ENCODE assay signal across 8 cellular contexts in genomic region chr14:59463773-59464650, GRCh38. TPM values are rescaled to one million over a fixed set of nuclear protein-coding genes. Genes with fewer than 3 reads are reported as not detected.
DNase-seq lines count a peak whose midpoint lies in the region; ATAC-seq, FAIRE-seq and TF ChIP-seq lines count a peak whose summit lies in the region.

No MANE protein-coding gene starts in this region.

- H3K4me2 ChIP-seq in MM.1S (ENCODE audit: low read depth, low read length) (peak overlapping the region; percentile 72), astrocyte (ENCODE audit: low read length) (peak overlapping the region; percentile 88)

- no peak overlapping the region for H3K4me3 ChIP-seq in CD4-positive, CD25-positive, alpha-beta regulatory T cell (ENCODE audit: low read depth, low read length)
- peak overlapping the region; percentile 53 for H3K4me3 ChIP-seq in MM.1S (ENCODE audit: low read length)
- peak overlapping the region; percentile 50 for H3K4me3 ChIP-seq in astrocyte (ENCODE audit: insufficient read depth, low read depth, low read length)

- H3K4me1 Mint-ChIP-seq in CD4-positive, CD25-positive, alpha-beta regulatory T cell, result peaks cover 0 to 13% (median 4%) of the 10 kb centered on the region in 4 donors
- H3K4me1 Mint-ChIP-seq in astrocyte (ENCODE audit: low read depth, unreplicated experiment), result peaks cover 2% of the 10 kb centered on the region
- H3K4me1 Mint-ChIP-seq in immature natural killer cell, result peaks cover 13 to 15% of the 10 kb centered on the region in 2 donors

- TF ChIP-seq CTCF in MM.1S (IDR thresholded peaks at IDR 0.05; ENCODE audit: low read length) (no peak), astrocyte (IDR thresholded peaks at IDR 0.05; ENCODE audit: insufficient read depth, low read depth, low read length) (no peak)

- H3K4me1 ChIP-seq in CD4-positive, CD25-positive, alpha-beta regulatory T cell (ENCODE audit: control insufficient read depth, insufficient read depth, low read length, poor library complexity, severe bottlenecking), result peaks cover 11% of the 10 kb centered on the region
- H3K4me1 ChIP-seq in MM.1S (ENCODE audit: low read length) (no peaks in the 10 kb centered on the region), astrocyte (ENCODE audit: insufficient read depth, low read length) (peaks cover 17% of the 10 kb centered on the region)

- H3K4me3 Mint-ChIP-seq in CD4-positive, CD25-positive, alpha-beta regulatory T cell, result peak overlapping the region; percentile 85 to 91 (median 89)
- H3K4me3 Mint-ChIP-seq in astrocyte (ENCODE audit: unreplicated experiment) (peak overlapping the region; percentile 66), immature natural killer cell (peak overlapping the region; percentile 83 to 92 (median 91))

- H3K9me3 ChIP-seq in CD4-positive, CD25-positive, alpha-beta regulatory T cell (ENCODE audit: control insufficient read depth in 2 of 2, low read length in 2 of 2), result no peaks in the 10 kb centered on the region
- H3K9me3 ChIP-seq in MM.1S (replicated peaks; ENCODE audit: insufficient read depth, low read length) (no peaks in the 10 kb centered on the region), astrocyte (ENCODE audit: insufficient read depth, low read depth, low read length) (no peaks in the 10 kb centered on the region)

- peak in 1 of 3 donors; percentile 53 for DNase-seq in CD4-positive, CD25-positive, alpha-beta regulatory T cell
- DNase-seq in MM.1S, result no peak
- DNase-seq in astrocyte (ENCODE audit: low read depth), result no peak
- DNase-seq in immature natural killer cell, result no peak
- DNase-seq in stimulated activated CD4-positive, alpha-beta T cell treated with anti-CD3 and anti-CD28 coated beads, Interleukin-15, amount 100 ng/mL, for 48 hours (ENCODE audit: low read depth in 2 of 2), result peak; percentile 10 to 26
- no peak for DNase-seq in foreskin melanocyte
- DNase-seq in A172 (ENCODE audit: low spot score), result no peak

- H3K27ac Mint-ChIP-seq in CD4-positive, CD25-positive, alpha-beta regulatory T cell, result peak overlapping the region; percentile 51 to 84 (median 83)
- H3K27ac Mint-ChIP-seq in astrocyte (ENCODE audit: unreplicated experiment), result peak overlapping the region; percentile 84
- H3K27ac Mint-ChIP-seq in immature natural killer cell, result peak overlapping the region in 5 of 6 donors; percentile 45 to 82 (median 75)

- H3K27me3 Mint-ChIP-seq in CD4-positive, CD25-positive, alpha-beta regulatory T cell, result peaks cover 18% of the 10 kb centered on the region
- H3K27me3 Mint-ChIP-seq in astrocyte (ENCODE audit: low read depth, unreplicated experiment) (no peaks in the 10 kb centered on the region), immature natural killer cell (ENCODE audit: low read depth in 3 of 3) (peaks cover 0 to 2% (median 2%) of the 10 kb centered on the region in 3 donors)

- no peak for FAIRE-seq in astrocyte (lab: Jason Lieb, UNC)

- H3K9ac ChIP-seq in MM.1S (ENCODE audit: low read length) (no peak overlapping the region), astrocyte (ENCODE audit: low read length) (peak overlapping the region; percentile 55)

- H3K79me2 ChIP-seq in MM.1S (ENCODE audit: low read length) (no peaks in the 10 kb centered on the region), astrocyte (ENCODE audit: insufficient read depth, low read length) (no peaks in the 10 kb centered on the region)

- peak overlapping the region; percentile 0 for H3K27ac ChIP-seq in CD4-positive, CD25-positive, alpha-beta regulatory T cell (ENCODE audit: insufficient read depth, low read length, poor library complexity, severe bottlenecking)
- H3K27ac ChIP-seq in MM.1S (ENCODE audit: low read length) (no peak overlapping the region), astrocyte (ENCODE audit: low read depth, low read length) (no peak overlapping the region)

- H4K20me1 ChIP-seq in MM.1S (ENCODE audit: insufficient read depth, low read length) (no peaks in the 10 kb centered on the region), astrocyte (ENCODE audit: insufficient read depth, low read length) (peaks cover 17% of the 10 kb centered on the region)

- H3K9me3 Mint-ChIP-seq in CD4-positive, CD25-positive, alpha-beta regulatory T cell, result no peaks in the 10 kb centered on the region
- H3K9me3 Mint-ChIP-seq in astrocyte (ENCODE audit: unreplicated experiment), result no peaks in the 10 kb centered on the region
- no peaks in the 10 kb centered on the region for H3K9me3 Mint-ChIP-seq in immature natural killer cell

- H3K36me3 Mint-ChIP-seq in CD4-positive, CD25-positive, alpha-beta regulatory T cell, result no peaks in the 10 kb centered on the region
- peaks cover 15% of the 10 kb centered on the region for H3K36me3 Mint-ChIP-seq in astrocyte (ENCODE audit: low read depth, unreplicated experiment)
- H3K36me3 Mint-ChIP-seq in immature natural killer cell, result peaks cover 0 to 8% (median 3%) of the 10 kb centered on the region in 3 donors

- no peaks in the 10 kb centered on the region for H3K27me3 ChIP-seq in CD4-positive, CD25-positive, alpha-beta regulatory T cell (ENCODE audit: control insufficient read depth, insufficient read depth, low read length)
- H3K27me3 ChIP-seq in MM.1S (replicated peaks; ENCODE audit: insufficient read depth, low read length), result no peaks in the 10 kb centered on the region
- H3K27me3 ChIP-seq in astrocyte (ENCODE audit: insufficient read depth, low read length), result no peaks in the 10 kb centered on the region

- peak; percentile 18 to 26 for ATAC-seq in CD4-positive, CD25-positive, alpha-beta regulatory T cell (ENCODE audit: low read depth in 2 of 2)
- ATAC-seq in GM21447 (IDR thresholded peaks at IDR 0.05; ENCODE audit: unreplicated experiment), result peak; percentile 25

- H3K9me2 ChIP-seq in MM.1S (replicated peaks; ENCODE audit: insufficient read depth, low read length), result no peaks in the 10 kb centered on the region

- H3F3A ChIP-seq in MM.1S (ENCODE audit: insufficient read depth, low read length), result no peaks in the 10 kb centered on the region

- no peaks in the 10 kb centered on the region for H3K36me3 ChIP-seq in CD4-positive, CD25-positive, alpha-beta regulatory T cell (ENCODE audit: control insufficient read depth, insufficient read depth, low read length)
- H3K36me3 ChIP-seq in MM.1S (replicated peaks; ENCODE audit: insufficient read depth, low read length), result no peaks in the 10 kb centered on the region
- H3K36me3 ChIP-seq in astrocyte (ENCODE audit: insufficient read depth, low read length), result peaks cover 24% of the 10 kb centered on the region

- H2AFZ ChIP-seq in MM.1S (ENCODE audit: low read length) (peak overlapping the region; percentile 51; the same call in 1 of the 2 replicates), astrocyte (ENCODE audit: low read depth, low read length) (peak overlapping the region; percentile 76)

RNA-seq across cellular contexts. Expression of gene GPR135, which starts 1.2 kb away (rescaled TPM):
- total RNA-seq in CD4-positive, CD25-positive, alpha-beta regulatory T cell, result 1.3 TPM
- under 1 TPM in 3 of 4 donors, not detected in 1; 0.22 to 0.37 (median 0.33) TPM for polyA plus RNA-seq in CD4-positive, CD25-positive, alpha-beta regulatory T cell
- total RNA-seq in astrocyte, result 6.2 and 6.7 TPM in 2 replicates
- under 1 TPM; 0.06 to 0.58 (median 0.25) TPM for polyA plus RNA-seq in immature natural killer cell
- total RNA-seq in A172 (2014; rRNA removed; shearing (Covaris generic)), result 1.5 TPM in 2 replicates

RNA-seq across cellular contexts. Expression of gene L3HYPDH, which starts 20.2 kb away (rescaled TPM):
- 20.6 TPM for total RNA-seq in CD4-positive, CD25-positive, alpha-beta regulatory T cell
- polyA plus RNA-seq in CD4-positive, CD25-positive, alpha-beta regulatory T cell, result 1 to 10 TPM; 3.5 to 7.0 (median 5.0) TPM
- 57.2 and 62.8 TPM in 2 replicates for total RNA-seq in astrocyte
- polyA plus RNA-seq in immature natural killer cell, result 1 to 10 TPM; 1.1 to 5.1 (median 3.6) TPM
- total RNA-seq in A172 (2014; rRNA removed; shearing (Covaris generic)), result 28.1 and 31.3 TPM in 2 replicates

RNA-seq across cellular contexts. Expression of gene JKAMP, which starts 20.3 kb away (rescaled TPM):
- 21.0 TPM for total RNA-seq in CD4-positive, CD25-positive, alpha-beta regulatory T cell
- 10 to 100 TPM; 56.7 to 83.4 (median 63.5) TPM for polyA plus RNA-seq in CD4-positive, CD25-positive, alpha-beta regulatory T cell
- total RNA-seq in astrocyte, result 68.8 and 74.6 TPM in 2 replicates
- 100 to 1,000 TPM in 1 of 3 donors, 10 to 100 TPM in 2; 58.0 to 109 (median 69.9) TPM for polyA plus RNA-seq in immature natural killer cell
- 113 and 122 TPM in 2 replicates for total RNA-seq in A172 (2014; rRNA removed; shearing (Covaris generic))

Comparison
In these comparisons a context has a peak if more than half of its experiments do, and no peak if none do; other contexts are left out.
1. DNase-seq: peak in stimulated activated CD4-positive, alpha-beta T cell treated with anti-CD3 and anti-CD28 coated beads, Interleukin-15, amount 100 ng/mL, for 48 hours (2 of 2); none in MM.1S (single experiment), astrocyte (single experiment), immature natural killer cell (0 of 3), foreskin melanocyte (single experiment) and A172 (single experiment).
2. Peak in every context shown above with its lines, with median percentiles within 50 percentile points of each other: H3K27ac Mint-ChIP-seq and H3K4me3 Mint-ChIP-seq.